28 cellular contexts compared by ENCODE assay signal in genomic region chr11:110003426-110003825, GRCh38.
"Had no signal": no experiment of that assay in that cellular context is flagged by ENCODE, and none has a peak within 500 bp of the region (broad histone marks: within the 10 kb centered on the region; RNA-seq: fewer than 3 reads in every experiment).

No MANE protein-coding gene starts in this region.

- H3K9me3 ChIP-seq: esophagus muscularis mucosa, right atrium auricular region, tibial nerve had no signal

- H3K4me3 ChIP-seq: esophagus muscularis mucosa, heart left ventricle, right atrium auricular region, tibial nerve had no signal

- H3K4me3 Mint-ChIP-seq: activated naive CD8-positive, alpha-beta T cell; activated T-cell treated with anti-CD3 and anti-CD28 coated beads, Interleukin-2, amount 50 U/mL, for 72 hours; brain; effector memory CD8-positive, alpha-beta T cell; immature natural killer cell; memory B cell; naive thymus-derived CD8-positive, alpha-beta T cell; neural crest cell; T-helper 1 cell treated with Interleukin-12 subunit alpha and Interleukin-12 subunit beta and Interleukin-4 antibody, amounts not matched to agents 30 μg/mL and 1 μg/mL, for 36 hours had no signal

- H3K27ac ChIP-seq: esophagus muscularis mucosa, foreskin keratinocyte, heart left ventricle, parathyroid adenoma, right atrium auricular region, tibial nerve, VCaP had no signal

- H3K27me3 Mint-ChIP-seq: activated naive CD8-positive, alpha-beta T cell had no signal

- DNase-seq: activated CD4-positive, alpha-beta T cell treated with anti-CD3 and anti-CD28 coated beads for 4 hours; activated CD4-positive, alpha-beta T cell treated with anti-CD3 and anti-CD28 coated beads, Interleukin-2, amount 50 U/mL, for 4 hours; activated naive CD4-positive, alpha-beta T cell; activated T-cell treated with anti-CD3 and anti-CD28 coated beads for 4 hours; activated T-cell treated with anti-CD3 and anti-CD28 coated beads, Interleukin-2, amount 50 U/mL, for 72 hours; anterior cingulate cortex; cortex of kidney; effector memory CD8-positive, alpha-beta T cell; foreskin keratinocyte; heart left ventricle; hypothalamus; immature natural killer cell; kidney; midbrain; naive thymus-derived CD8-positive, alpha-beta T cell; nucleus accumbens; stimulated activated naive CD4-positive, alpha-beta T cell; T-helper 9 cell had no signal

- H3K79me2 ChIP-seq: parathyroid adenoma had no signal

- ATAC-seq: activated T-cell treated with anti-CD3 and anti-CD28 coated beads, Interleukin-2, amount 50 U/mL, for 72 hours; effector memory CD8-positive, alpha-beta T cell; foreskin keratinocyte; heart left ventricle; naive thymus-derived CD8-positive, alpha-beta T cell had no signal

- H3K27ac Mint-ChIP-seq: activated naive CD8-positive, alpha-beta T cell; activated T-cell treated with anti-CD3 and anti-CD28 coated beads, Interleukin-2, amount 50 U/mL, for 72 hours; brain; effector memory CD8-positive, alpha-beta T cell; immature natural killer cell; memory B cell; naive thymus-derived CD8-positive, alpha-beta T cell; T-helper 1 cell treated with Interleukin-12 subunit alpha and Interleukin-12 subunit beta and Interleukin-4 antibody, amounts not matched to agents 30 μg/mL and 1 μg/mL, for 36 hours had no signal

- H3K4me1 ChIP-seq: foreskin keratinocyte, parathyroid adenoma had no signal

- H3K36me3 Mint-ChIP-seq: activated naive CD8-positive, alpha-beta T cell; brain; immature natural killer cell; naive thymus-derived CD8-positive, alpha-beta T cell had no signal

- H3K9me3 Mint-ChIP-seq: activated T-cell treated with anti-CD3 and anti-CD28 coated beads, Interleukin-2, amount 50 U/mL, for 72 hours; effector memory CD8-positive, alpha-beta T cell; immature natural killer cell; T-helper 1 cell treated with Interleukin-12 subunit alpha and Interleukin-12 subunit beta and Interleukin-4 antibody, amounts not matched to agents 30 μg/mL and 1 μg/mL, for 36 hours had no signal

- H3K4me1 Mint-ChIP-seq: immature natural killer cell; memory B cell; naive thymus-derived CD8-positive, alpha-beta T cell had no signal

- H3K36me3 ChIP-seq: esophagus muscularis mucosa, heart left ventricle, right atrium auricular region, tibial nerve had no signal

- H2AFZ ChIP-seq: parathyroid adenoma had no signal

- H3K9ac ChIP-seq: parathyroid adenoma had no signal

- H3K27me3 ChIP-seq: esophagus muscularis mucosa, foreskin keratinocyte, heart left ventricle, right atrium auricular region, tibial nerve had no signal
